3 cellular contexts compared by ENCODE assay signal in the genomic region with DNA sequence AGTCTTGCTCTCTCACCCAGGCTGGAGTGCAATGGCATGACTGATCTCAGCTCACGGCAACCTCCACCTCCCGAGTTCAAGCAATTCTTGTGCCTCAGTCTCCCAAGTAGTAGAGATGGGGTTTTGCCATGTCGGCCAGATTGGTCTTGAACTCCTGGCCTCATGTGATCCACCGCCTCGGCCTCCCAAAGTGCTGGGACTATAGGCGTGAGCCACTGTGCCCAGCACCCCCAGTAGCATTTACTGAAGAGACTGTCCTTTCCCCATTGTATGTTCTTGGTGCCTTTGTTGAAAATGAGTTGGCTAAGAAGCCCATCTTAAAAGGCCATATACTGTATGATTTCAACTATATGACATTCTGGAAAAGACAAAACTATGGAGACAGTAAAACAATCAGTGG. TPM values are rescaled to one million over a fixed set of nuclear protein-coding genes. Genes with fewer than 3 reads are reported as not detected.
"Had no signal": no experiment of that assay in that cellular context is flagged by ENCODE, and none has a peak within 500 bp of the region (broad histone marks: within the 10 kb centered on the region; RNA-seq: fewer than 3 reads in every experiment).

No MANE protein-coding gene starts in this region.

RNA-seq across cellular contexts. Expression of gene PGA3, which starts 23.1 kb away (rescaled TPM):
- total RNA-seq: M059J, MCF 10A, NCI-H460 had no signal

RNA-seq across cellular contexts. Expression of gene PGA4, which starts 41.9 kb away (rescaled TPM):
- total RNA-seq: M059J, MCF 10A, NCI-H460 had no signal
